Comparison of ENCODE assay signal across 21 cellular contexts in the genomic region with DNA sequence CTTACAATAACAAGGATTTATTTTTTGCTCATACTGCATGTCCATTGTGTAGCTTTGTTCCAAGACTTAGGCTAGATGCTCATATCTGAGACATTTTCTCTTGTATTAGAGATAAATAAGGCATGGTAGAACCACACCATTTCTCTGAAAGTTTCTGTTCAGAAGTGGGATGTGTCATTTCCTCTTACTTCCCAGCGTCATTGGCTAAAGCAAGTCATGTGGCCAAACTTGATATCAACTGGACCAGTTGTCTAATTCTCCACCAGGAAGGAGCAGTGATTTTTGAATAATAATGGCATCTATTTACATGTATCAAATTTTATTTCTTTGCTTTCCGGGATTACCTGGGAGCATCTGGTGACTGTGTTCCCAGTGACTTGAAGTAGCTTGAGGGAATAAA. TPM values are rescaled to one million over a fixed set of nuclear protein-coding genes. Genes with fewer than 3 reads are reported as not detected.
DNase-seq lines count a peak whose midpoint lies in the region; ATAC-seq and TF ChIP-seq lines count a peak whose summit lies in the region.
"Had no signal": no experiment of that assay in that cellular context is flagged by ENCODE, and none has a peak within 500 bp of the region (broad histone marks: within the 10 kb centered on the region; RNA-seq: fewer than 3 reads in every experiment).

No MANE protein-coding gene starts in this region.

- H3K36me3 Mint-ChIP-seq in activated CD8-positive, alpha-beta T cell treated with anti-CD3 and anti-CD28 coated beads for 36 hours (ENCODE audit: low read depth): peaks cover 2% of the 10 kb centered on the region
- H3K36me3 Mint-ChIP-seq in activated CD8-positive, alpha-beta T cell treated with anti-CD3 and anti-CD28 coated beads, Interleukin-2, amount 10 ng/mL, durations not matched to agents 7 days and 5 days (ENCODE audit: low read depth): no peaks in the 10 kb centered on the region
- H3K36me3 Mint-ChIP-seq: CD4-positive, CD25-positive, alpha-beta regulatory T cell had no signal

- H3K27me3 ChIP-seq in osteoblast (ENCODE audit: insufficient read depth, low read length): no peaks in the 10 kb centered on the region
- H3K27me3 ChIP-seq in esophagus muscularis mucosa: no peaks in the 10 kb centered on the region
- H3K27me3 ChIP-seq: BE2C had no signal

- POLR2A ChIA-PET in activated CD8-positive, alpha-beta T cell treated with anti-CD3 and anti-CD28 coated beads for 36 hours (lab: Charles Lee): interaction anchor here (1.1 to 1.2 kb wide), 2 partner anchors 38 to 40 kb away, joined by 3 to 4 read pairs; a partner anchor contains a TSS
- POLR2A ChIA-PET in activated CD8-positive, alpha-beta T cell treated with anti-CD3 and anti-CD28 coated beads, Interleukin-2, amount 10 ng/mL, durations not matched to agents 7 days and 5 days (lab: Charles Lee): interaction anchor here (0.6 to 1.2 kb wide), 3 partner anchors 9 to 171 kb away, joined by 3 to 4 read pairs (median 3); a partner anchor contains a TSS

- H3K4me3 ChIP-seq in osteoblast (ENCODE audit: insufficient read depth, low read length) (no peak overlapping the region), esophagus muscularis mucosa (no peak overlapping the region)
- H3K4me3 ChIP-seq: GM23248 had no signal

- H3K4me1 ChIP-seq in osteoblast (ENCODE audit: insufficient read depth, low read length): no peaks in the 10 kb centered on the region
- peaks cover 0 to 10% (median 4%) of the 10 kb centered on the region in 4 donors for H3K4me1 ChIP-seq in esophagus muscularis mucosa
- H3K4me1 ChIP-seq: BE2C had no signal

- no peak for TF ChIP-seq RAD21 in Ishikawa (IDR thresholded peaks at IDR 0.05; ENCODE audit: low read depth)

- 95% methylated on average over 2 of the region's 2 CpGs for WGBS in esophagus muscularis mucosa

- no peaks in the 10 kb centered on the region for H3K9me3 ChIP-seq in osteoblast (ENCODE audit: low read depth, low read length)
- H3K9me3 ChIP-seq in esophagus muscularis mucosa: no peaks in the 10 kb centered on the region
- H3K9me3 ChIP-seq: BE2C had no signal

- ATAC-seq in activated CD8-positive, alpha-beta T cell treated with anti-CD3 and anti-CD28 coated beads for 36 hours: peak; percentile 69
- ATAC-seq in activated CD8-positive, alpha-beta T cell treated with anti-CD3 and anti-CD28 coated beads, Interleukin-2, amount 10 ng/mL, durations not matched to agents 7 days and 5 days: no peak
- no peak for ATAC-seq in GM18873 (IDR thresholded peaks at IDR 0.05; ENCODE audit: low FRiP score, unreplicated experiment)
- ATAC-seq: HCT116, Panc1, Right ventricle myocardium inferior had no signal

- no peaks in the 10 kb centered on the region for H3K36me3 ChIP-seq in osteoblast (ENCODE audit: insufficient read depth, low read length)
- H3K36me3 ChIP-seq in esophagus muscularis mucosa: no peaks in the 10 kb centered on the region
- H3K36me3 ChIP-seq: BE2C had no signal

- no peak overlapping the region for H3K27ac ChIP-seq in osteoblast (ENCODE audit: low read depth, low read length)
- H3K27ac ChIP-seq in esophagus muscularis mucosa (replicated peaks in 1 of 4): no peak overlapping the region
- H3K27ac ChIP-seq: GM23248 had no signal

- H3K27me3 Mint-ChIP-seq in activated CD8-positive, alpha-beta T cell treated with anti-CD3 and anti-CD28 coated beads for 36 hours: no peaks in the 10 kb centered on the region
- H3K27me3 Mint-ChIP-seq in activated CD8-positive, alpha-beta T cell treated with anti-CD3 and anti-CD28 coated beads, Interleukin-2, amount 10 ng/mL, durations not matched to agents 7 days and 5 days (ENCODE audit: low read depth): no peaks in the 10 kb centered on the region
- H3K27me3 Mint-ChIP-seq: CD4-positive, CD25-positive, alpha-beta regulatory T cell; IgD-negative memory B cell had no signal

- TF ChIP-seq EP300 in Ishikawa (IDR thresholded peaks at IDR 0.05; ENCODE audit: borderline replicate concordance) (no peak), esophagus muscularis mucosa (IDR thresholded peaks at IDR 0.05) (no peak)

- H3K9me3 Mint-ChIP-seq in activated CD8-positive, alpha-beta T cell treated with anti-CD3 and anti-CD28 coated beads for 36 hours: no peaks in the 10 kb centered on the region
- H3K9me3 Mint-ChIP-seq in activated CD8-positive, alpha-beta T cell treated with anti-CD3 and anti-CD28 coated beads, Interleukin-2, amount 10 ng/mL, durations not matched to agents 7 days and 5 days (ENCODE audit: insufficient read depth): no peaks in the 10 kb centered on the region
- H3K9me3 Mint-ChIP-seq: CD4-positive, CD25-positive, alpha-beta regulatory T cell; IgD-negative memory B cell had no signal

- no peaks in the 10 kb centered on the region for H4K20me1 ChIP-seq in osteoblast (ENCODE audit: insufficient read depth, low read length)

- no peak for TF ChIP-seq CTCF in activated CD8-positive, alpha-beta T cell treated with anti-CD3 and anti-CD28 coated beads for 36 hours (IDR thresholded peaks at IDR 0.05)
- TF ChIP-seq CTCF in osteoblast (IDR thresholded peaks at IDR 0.05; ENCODE audit: extremely low read depth, low read depth, low read length) (no peak), esophagus muscularis mucosa (IDR thresholded peaks at IDR 0.05) (no peak)

- peaks cover 20% of the 10 kb centered on the region for H3K4me1 Mint-ChIP-seq in activated CD8-positive, alpha-beta T cell treated with anti-CD3 and anti-CD28 coated beads for 36 hours (ENCODE audit: low read depth)
- peaks cover 18% of the 10 kb centered on the region for H3K4me1 Mint-ChIP-seq in activated CD8-positive, alpha-beta T cell treated with anti-CD3 and anti-CD28 coated beads, Interleukin-2, amount 10 ng/mL, durations not matched to agents 7 days and 5 days (ENCODE audit: low read depth)

- H3K4me3 Mint-ChIP-seq in activated CD8-positive, alpha-beta T cell treated with anti-CD3 and anti-CD28 coated beads for 36 hours: no peak overlapping the region
- no peak overlapping the region for H3K4me3 Mint-ChIP-seq in activated CD8-positive, alpha-beta T cell treated with anti-CD3 and anti-CD28 coated beads, Interleukin-2, amount 10 ng/mL, durations not matched to agents 7 days and 5 days
- H3K4me3 Mint-ChIP-seq: CD4-positive, CD25-positive, alpha-beta regulatory T cell; IgD-negative memory B cell had no signal

- no peak for TF ChIP-seq POLR2A in esophagus muscularis mucosa (IDR thresholded peaks at IDR 0.05; ENCODE audit: low read depth)

- CTCF ChIA-PET in activated CD8-positive, alpha-beta T cell treated with anti-CD3 and anti-CD28 coated beads for 36 hours (lab: Charles Lee): interaction anchor here (1.1 to 8.1 kb wide), 4 partner anchors 8 to 99 kb away, joined by 3 to 60 read pairs (median 28); no protein-coding TSS in a partner anchor
- CTCF ChIA-PET in activated CD8-positive, alpha-beta T cell treated with anti-CD3 and anti-CD28 coated beads, Interleukin-2, amount 10 ng/mL, durations not matched to agents 7 days and 5 days (lab: Charles Lee): interaction anchor here (0.9 to 4.7 kb wide), 6 partner anchors 9 to 172 kb away, joined by 3 to 35 read pairs (median 5); no protein-coding TSS in a partner anchor

- no peak overlapping the region for H3K27ac Mint-ChIP-seq in activated CD8-positive, alpha-beta T cell treated with anti-CD3 and anti-CD28 coated beads for 36 hours
- H3K27ac Mint-ChIP-seq in activated CD8-positive, alpha-beta T cell treated with anti-CD3 and anti-CD28 coated beads, Interleukin-2, amount 10 ng/mL, durations not matched to agents 7 days and 5 days: no peak overlapping the region
- H3K27ac Mint-ChIP-seq: CD4-positive, CD25-positive, alpha-beta regulatory T cell; IgD-negative memory B cell had no signal

- H2AFZ ChIP-seq in osteoblast (ENCODE audit: low read length): no peak overlapping the region
- H2AFZ ChIP-seq: GM23248 had no signal

- H3K79me2 ChIP-seq in osteoblast (ENCODE audit: insufficient read depth, low read length): no peaks in the 10 kb centered on the region

- peak; percentile 21 for DNase-seq in activated CD8-positive, alpha-beta T cell treated with anti-CD3 and anti-CD28 coated beads for 36 hours
- DNase-seq in activated CD8-positive, alpha-beta T cell treated with anti-CD3 and anti-CD28 coated beads, Interleukin-2, amount 10 ng/mL, durations not matched to agents 7 days and 5 days: no peak
- DNase-seq in RKO (ENCODE audit: low spot score) (peak; percentile 21), osteoblast (ENCODE audit: insufficient read length, low spot score, missing footprints) (peak; percentile 45), posterior cingulate gyrus (no peak), esophagus muscularis mucosa (ENCODE audit: extremely low spot score) (no peak)
- DNase-seq: BE2C, COR-L47, GF-D8, GM23248, NCI-H1436, NCI-H2029, NCI-H2171, NCI-H526 had no signal

- intact Hi-C loops in activated CD8-positive, alpha-beta T cell treated with anti-CD3 and anti-CD28 coated beads for 36 hours (cut with micrococcal nuclease): no loop called here
- intact Hi-C loops in posterior cingulate gyrus (cut with DNase I) (no loop called here), esophagus muscularis mucosa (cut with DNase I) (no loop called here)

- no peak overlapping the region for H3K4me2 ChIP-seq in osteoblast (ENCODE audit: insufficient read depth, low read length)

TF ChIP-seq in Ishikawa, 13 proteins besides CTCF, POLR2A, EP300 and RAD21:
- TF ChIP-seq, protein P1, sequence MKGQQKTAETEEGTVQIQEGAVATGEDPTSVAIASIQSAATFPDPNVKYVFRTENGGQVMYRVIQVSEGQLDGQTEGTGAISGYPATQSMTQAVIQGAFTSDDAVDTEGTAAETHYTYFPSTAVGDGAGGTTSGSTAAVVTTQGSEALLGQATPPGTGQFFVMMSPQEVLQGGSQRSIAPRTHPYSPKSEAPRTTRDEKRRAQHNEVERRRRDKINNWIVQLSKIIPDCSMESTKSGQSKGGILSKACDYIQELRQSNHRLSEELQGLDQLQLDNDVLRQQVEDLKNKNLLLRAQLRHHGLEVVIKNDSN (IDR thresholded peaks at IDR 0.05): peak; percentile 44; the same call in 1 of the 2 replicates
- TF ChIP-seq CREB1 (IDR thresholded peaks at IDR 0.05; ENCODE audit: low read depth): no peak

RNA-seq across cellular contexts. Expression of a gene that starts 38.3 kb away (rescaled TPM):
- total RNA-seq in activated CD8-positive, alpha-beta T cell treated with anti-CD3 and anti-CD28 coated beads for 36 hours: 1 to 10 TPM; 8.1 to 9.6 TPM
- total RNA-seq in activated CD8-positive, alpha-beta T cell treated with anti-CD3 and anti-CD28 coated beads, Interleukin-2, amount 10 ng/mL, durations not matched to agents 7 days and 5 days: 1 to 10 TPM; 7.3 to 7.6 TPM
- total RNA-seq in osteoblast: 10.1 and 11.2 TPM in 2 replicates
- total RNA-seq in esophagus muscularis mucosa: 10 to 100 TPM in 3 of 4 donors, 1 to 10 TPM in 1; 9.7 to 14.2 (median 11.9) TPM

Comparison
In these comparisons a context has a peak if more than half of its experiments do, and no peak if none do; other contexts are left out.
1. DNase-seq: peak in activated CD8-positive, alpha-beta T cell treated with anti-CD3 and anti-CD28 coated beads for 36 hours (single experiment), RKO (single experiment) and osteoblast (single experiment); none in activated CD8-positive, alpha-beta T cell treated with anti-CD3 and anti-CD28 coated beads, Interleukin-2, amount 10 ng/mL, durations not matched to agents 7 days and 5 days (single experiment), posterior cingulate gyrus (0 of 10) and esophagus muscularis mucosa (single experiment).